In the genomic region with DNA sequence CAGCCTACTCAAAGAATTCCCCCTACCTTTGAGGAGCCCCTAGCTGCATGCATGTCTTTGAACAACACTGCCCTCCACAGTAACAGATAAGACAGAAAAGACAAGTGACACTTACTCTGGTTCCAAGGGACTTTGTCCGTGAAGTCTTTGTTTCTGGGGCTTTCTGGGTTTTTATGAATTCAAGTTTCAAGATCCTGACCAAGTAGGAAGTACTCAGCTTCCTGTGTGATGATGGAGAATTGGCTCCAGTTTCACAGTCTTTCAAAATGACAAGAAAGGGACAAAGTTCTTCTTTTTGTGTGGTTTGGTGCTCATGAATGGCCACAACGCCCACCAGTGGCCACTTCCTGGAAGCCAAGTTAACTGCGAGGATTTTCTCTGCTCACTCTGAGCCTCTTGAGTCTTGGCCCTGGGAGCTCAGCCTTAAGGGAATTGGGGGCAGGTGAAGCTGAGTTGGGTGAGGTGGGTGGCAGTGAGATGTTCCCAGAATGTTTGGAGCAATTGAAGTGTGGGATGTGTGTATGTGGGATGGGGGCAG, we compare ENCODE assay signal across 9 cellular contexts. TPM values are rescaled to one million over a fixed set of nuclear protein-coding genes. Genes with fewer than 3 reads are reported as not detected.
DNase-seq lines count a peak whose midpoint lies in the region; ATAC-seq, FAIRE-seq and TF ChIP-seq lines count a peak whose summit lies in the region.
"Had no signal": no experiment of that assay in that cellular context is flagged by ENCODE, and none has a peak within 500 bp of the region (broad histone marks: within the 10 kb centered on the region; RNA-seq: fewer than 3 reads in every experiment).

TSS of gene CCR1 (minus strand) at position 147 of the 538 bp plus-strand sequence. CDS start 4,000 bp downstream, outside the sequence.

- peak; percentile 74 for TF ChIP-seq CTCF in bronchial epithelial cell (IDR thresholded peaks at IDR 0.05; ENCODE audit: insufficient read depth, low read length, severe bottlenecking)
- peak in 3 of 4 donors; percentile 28 to 34 (median 31) for TF ChIP-seq CTCF in right lobe of liver (IDR thresholded peaks at IDR 0.05)

- no peaks in the 10 kb centered on the region for H3K36me3 ChIP-seq in bronchial epithelial cell (ENCODE audit: control insufficient read depth, insufficient read depth, low read length)
- H3K36me3 ChIP-seq in right lobe of liver, result no peaks in the 10 kb centered on the region

- no peaks in the 10 kb centered on the region for H3K4me1 ChIP-seq in right lobe of liver

- TF ChIP-seq POLR2A in right lobe of liver (IDR thresholded peaks at IDR 0.05), result peak; percentile 22

- DNase-seq in DMS 273 (lab: John Stamatoyannopoulos, UW; ENCODE audit: unreplicated experiment) (peak; percentile 16), DMS 273 treated with DMSO at 0.1 percent for 48 hours (lab: John Stamatoyannopoulos, UW) (no peak), RPMI7951 (ENCODE audit: low read depth) (peak; percentile 74), bronchial epithelial cell (ENCODE audit: low read depth) (peak; percentile 25), right lobe of liver (no peak), NCI-H345 (lab: John Stamatoyannopoulos, UW) (no peak)
- peak; percentile 70 for DNase-seq in stimulated activated naive CD8-positive, alpha-beta T cell treated with anti-CD3 and anti-CD28 coated beads, Interleukin-15, Interleukin-2, amounts not matched to agents 100 U/mL and 50 U/mL, for 24 hours

- intact Hi-C loops in right lobe of liver (cut with DNase I), result no loop called here

- H3K4me3 ChIP-seq in bronchial epithelial cell (ENCODE audit: low read depth, low read length) (no peak within 1 kb of the TSS), right lobe of liver (peak within 1 kb of the TSS in 2 of 3 donors; percentile 26 to 37)

- peak within 1 kb of the TSS in 2 of 3 donors; percentile 47 to 56 for H3K27ac ChIP-seq in right lobe of liver

- H3K9me3 ChIP-seq in right lobe of liver, result no peaks in the 10 kb centered on the region

- FAIRE-seq in bronchial epithelial cell (lab: Jason Lieb, UNC), result no peak
- FAIRE-seq: A204.1 had no signal

- ATAC-seq in HG02759 (IDR thresholded peaks at IDR 0.05; ENCODE audit: unreplicated experiment), result peak; percentile 64
- ATAC-seq in right lobe of liver, result peak; percentile 46 to 70 (median 54)
- ATAC-seq in stimulated activated naive CD8-positive, alpha-beta T cell treated with anti-CD3 and anti-CD28 coated beads, Interleukin-15, Interleukin-2, amounts not matched to agents 100 U/mL and 50 U/mL, for 24 hours, result peak; percentile 62

- 0% methylated on average over 3 of the region's 3 CpGs for WGBS in right lobe of liver (ENCODE audit: insufficient coverage, low coverage, low lambda C conversion rate, missing lambda C conversion rate)

- H3K27me3 ChIP-seq in bronchial epithelial cell (ENCODE audit: control insufficient read depth, insufficient read depth, low read length), result peaks cover 3% of the 10 kb centered on the region
- no peaks in the 10 kb centered on the region for H3K27me3 ChIP-seq in right lobe of liver

RNA-seq across cellular contexts. Expression of gene CCR1, which starts in this region (rescaled TPM):
- 0.36 and 0.59 TPM in 2 replicates for total RNA-seq in RPMI7951 (2014; rRNA removed; shearing (Covaris generic))
- total RNA-seq in bronchial epithelial cell, result not detected in 2 replicates
- 10 to 100 TPM in 1 of 6 experiments, 1 to 10 TPM in 5; 1.6 to 17.3 (median 3.1) TPM for total RNA-seq in right lobe of liver

Comparison
In these comparisons a context has a peak if more than half of its experiments do, and no peak if none do; other contexts are left out.
1. DNase-seq: peak in DMS 273 (single experiment) and stimulated activated naive CD8-positive, alpha-beta T cell treated with anti-CD3 and anti-CD28 coated beads, Interleukin-15, Interleukin-2, amounts not matched to agents 100 U/mL and 50 U/mL, for 24 hours (single experiment); none in DMS 273 treated with DMSO at 0.1 percent for 48 hours (single experiment), right lobe of liver (0 of 3) and NCI-H345 (single experiment).
2. Peak in DNase-seq in RPMI7951; RNA of the gene not detected or under 1 TPM.
3. Peak in DNase-seq in bronchial epithelial cell; RNA of the gene not detected or under 1 TPM.
4. Peak in every context shown above with its lines, with median percentiles within 50 percentile points of each other: ATAC-seq.